Comparison of ENCODE assay signal across 1 cellular context in the genomic region with DNA sequence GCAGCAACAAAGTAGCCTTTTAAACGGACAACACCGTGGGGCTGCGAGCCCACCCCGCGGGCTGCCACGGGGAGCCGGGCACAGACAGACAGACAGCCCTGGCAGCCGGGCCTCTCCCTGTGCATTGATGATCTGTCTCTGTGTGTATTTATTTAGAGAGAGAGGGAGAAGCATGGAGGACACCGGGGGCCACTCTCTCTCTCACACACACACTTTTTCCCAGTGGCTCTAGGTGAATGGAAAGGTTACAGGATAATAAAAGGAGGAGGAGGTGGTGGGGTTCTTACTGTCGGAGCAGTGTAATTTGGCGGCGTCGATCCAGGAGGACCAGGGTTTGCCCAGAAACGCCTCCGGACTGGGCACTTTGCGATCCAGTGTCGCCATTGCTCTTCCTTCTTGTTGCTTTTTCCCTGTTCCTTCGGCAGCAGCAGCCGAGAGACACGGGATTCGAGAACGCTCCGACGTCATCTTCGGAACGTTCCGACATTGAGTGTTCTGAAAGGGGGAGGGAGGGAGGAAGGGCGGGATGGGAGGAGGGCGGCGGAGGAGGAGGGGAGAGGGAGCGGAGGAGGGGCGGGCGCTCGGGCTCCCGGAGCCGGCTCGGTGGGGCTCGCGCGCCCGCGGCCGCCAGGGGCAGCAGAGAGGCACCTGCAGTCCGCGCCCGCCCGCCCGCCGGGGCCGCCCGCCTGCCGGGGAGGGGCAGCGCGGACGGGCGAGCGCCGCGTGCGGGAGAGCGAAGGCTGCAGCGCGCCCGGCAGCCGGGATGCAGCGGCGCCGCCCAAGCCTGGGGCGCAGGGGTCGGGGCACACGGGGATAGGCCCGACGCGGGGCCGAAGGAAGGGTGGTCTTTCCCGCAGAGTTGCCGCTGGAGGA.
TF ChIP-seq lines count a peak whose summit lies in the region.

A gene with protein sequence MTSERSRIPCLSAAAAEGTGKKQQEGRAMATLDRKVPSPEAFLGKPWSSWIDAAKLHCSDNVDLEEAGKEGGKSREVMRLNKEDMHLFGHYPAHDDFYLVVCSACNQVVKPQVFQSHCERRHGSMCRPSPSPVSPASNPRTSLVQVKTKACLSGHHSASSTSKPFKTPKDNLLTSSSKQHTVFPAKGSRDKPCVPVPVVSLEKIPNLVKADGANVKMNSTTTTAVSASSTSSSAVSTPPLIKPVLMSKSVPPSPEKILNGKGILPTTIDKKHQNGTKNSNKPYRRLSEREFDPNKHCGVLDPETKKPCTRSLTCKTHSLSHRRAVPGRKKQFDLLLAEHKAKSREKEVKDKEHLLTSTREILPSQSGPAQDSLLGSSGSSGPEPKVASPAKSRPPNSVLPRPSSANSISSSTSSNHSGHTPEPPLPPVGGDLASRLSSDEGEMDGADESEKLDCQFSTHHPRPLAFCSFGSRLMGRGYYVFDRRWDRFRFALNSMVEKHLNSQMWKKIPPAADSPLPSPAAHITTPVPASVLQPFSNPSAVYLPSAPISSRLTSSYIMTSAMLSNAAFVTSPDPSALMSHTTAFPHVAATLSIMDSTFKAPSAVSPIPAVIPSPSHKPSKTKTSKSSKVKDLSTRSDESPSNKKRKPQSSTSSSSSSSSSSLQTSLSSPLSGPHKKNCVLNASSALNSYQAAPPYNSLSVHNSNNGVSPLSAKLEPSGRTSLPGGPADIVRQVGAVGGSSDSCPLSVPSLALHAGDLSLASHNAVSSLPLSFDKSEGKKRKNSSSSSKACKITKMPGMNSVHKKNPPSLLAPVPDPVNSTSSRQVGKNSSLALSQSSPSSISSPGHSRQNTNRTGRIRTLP (minus strand): TSS at position 509 of the 873 bp plus-strand sequence. CDS start 41 bp downstream, at position 468.

TF ChIP-seq in GM23338, 12 proteins besides CTCF, POLR2A, EP300 and RAD21 (continued from another document):
- no peak for TF ChIP-seq ZNF462 (CRISPR knock-in tag; IDR thresholded peaks at IDR 0.05)
- peak; percentile 79 for TF ChIP-seq CREB1 (CRISPR knock-in tag; IDR thresholded peaks at IDR 0.05; ENCODE audit: low read depth)
- no peak for TF ChIP-seq ZNF114 (CRISPR knock-in tag; IDR thresholded peaks at IDR 0.05)
- no peak for TF ChIP-seq ETS1 (IDR thresholded peaks at IDR 0.05)
- no peak for TF ChIP-seq EZH2 (IDR thresholded peaks at IDR 0.05; ENCODE audit: low read depth, unreplicated experiment)
- TF ChIP-seq JUNB (IDR thresholded peaks at IDR 0.05; ENCODE audit: unreplicated experiment), result no peak
- peak; percentile 90 for TF ChIP-seq POLR2AphosphoS5 (IDR thresholded peaks at IDR 0.05; ENCODE audit: low read depth)
- TF ChIP-seq EZH2phosphoT487 (IDR thresholded peaks at IDR 0.05; ENCODE audit: unreplicated experiment), result no peak
- TF ChIP-seq NANOG (IDR thresholded peaks at IDR 0.05; ENCODE audit: borderline replicate concordance), result no peak
- no peak for TF ChIP-seq STAT1 (IDR thresholded peaks at IDR 0.05; ENCODE audit: unreplicated experiment)
TF ChIP-seq in GM23338: peak in this region for 2.
